ENCODE assay signal across 21 cellular contexts in the genomic region with DNA sequence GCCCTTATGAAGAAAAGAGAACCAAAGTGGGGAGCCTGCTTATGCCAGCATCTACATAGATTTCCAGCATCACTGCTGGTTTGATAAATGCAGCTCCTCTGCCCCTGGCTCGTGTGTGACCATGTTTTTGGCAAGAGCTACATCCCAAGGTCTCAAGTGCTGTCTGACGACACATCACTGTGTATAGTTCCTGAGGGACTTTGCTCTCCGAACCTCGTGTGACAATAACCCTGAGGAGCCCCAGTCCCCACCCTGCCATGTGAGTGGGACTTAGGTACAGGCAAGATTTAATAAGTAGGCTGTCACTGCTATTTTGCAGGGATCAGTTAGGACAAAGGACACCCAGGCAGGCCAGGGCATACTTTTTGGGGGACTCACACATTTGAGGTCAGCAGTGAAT.
"Had no signal": no experiment of that assay in that cellular context is flagged by ENCODE, and none has a peak within 500 bp of the region (broad histone marks: within the 10 kb centered on the region; RNA-seq: fewer than 3 reads in every experiment).

No MANE protein-coding gene starts in this region.

- H3K36me3 ChIP-seq: colonic mucosa, heart right ventricle, neutrophil, thoracic aorta, transverse colon had no signal

- DNase-seq: colonic mucosa; dermis blood vessel endothelial cell; erythroblast; heart right ventricle; islet precursor cell; mammary epithelial cell; mucosa of descending colon; psoas muscle; retina; stimulated activated CD4-positive, alpha-beta T cell treated with anti-CD3 and anti-CD28 coated beads, Interleukin-2, amount 100 ng/mL, for 24 hours; stimulated activated CD4-positive, alpha-beta T cell treated with anti-CD3 and anti-CD28 coated beads, Interleukin-4, amount 100 ng/mL, for 4 hours; stimulated activated naive B cell treated with anti-CD40 and anti-IgM and Interleukin-4, amounts not matched to agents 10 μg/mL and 1 μg/mL and 100 μg/mL, for 72 hours; stimulated activated naive CD8-positive, alpha-beta T cell treated with anti-CD3 and anti-CD28 coated beads, Interleukin-15, amount 100 ng/mL, for 72 hours; transverse colon had no signal

- H3K4me3 ChIP-seq: colonic mucosa, heart right ventricle, mucosa of descending colon, psoas muscle, transverse colon had no signal

- H3K27me3 ChIP-seq: colonic mucosa, heart right ventricle, neutrophil, transverse colon had no signal

- FAIRE-seq: endothelial cell of umbilical vein, frontal cortex had no signal

- H3K4me1 ChIP-seq: colonic mucosa had no signal

- H3K9me3 Mint-ChIP-seq: natural killer cell treated with Interleukin-12 subunit alpha and Interleukin-12 subunit beta and Interleukin-15 and Interleukin-18, amount 100 ng/mL, for 72 hours; stimulated activated naive B cell treated with anti-CD40 and anti-IgM and Interleukin-4, amounts not matched to agents 10 μg/mL and 1 μg/mL and 100 μg/mL, for 72 hours; stimulated activated naive CD8-positive, alpha-beta T cell treated with anti-CD3 and anti-CD28 coated beads, Interleukin-15, amount 100 ng/mL, for 72 hours had no signal

- H3K27ac Mint-ChIP-seq: natural killer cell treated with Interleukin-12 subunit alpha and Interleukin-12 subunit beta and Interleukin-15 and Interleukin-18, amount 100 ng/mL, for 72 hours; stimulated activated naive B cell treated with anti-CD40 and anti-IgM and Interleukin-4, amounts not matched to agents 10 μg/mL and 1 μg/mL and 100 μg/mL, for 72 hours; stimulated activated naive CD8-positive, alpha-beta T cell treated with anti-CD3 and anti-CD28 coated beads, Interleukin-15, amount 100 ng/mL, for 72 hours had no signal

- H3K9me3 ChIP-seq: colonic mucosa, heart right ventricle, mucosa of descending colon, neutrophil, psoas muscle, thoracic aorta, transverse colon had no signal

- H3K4me3 Mint-ChIP-seq: natural killer cell treated with Interleukin-12 subunit alpha and Interleukin-12 subunit beta and Interleukin-15 and Interleukin-18, amount 100 ng/mL, for 72 hours; stimulated activated naive B cell treated with anti-CD40 and anti-IgM and Interleukin-4, amounts not matched to agents 10 μg/mL and 1 μg/mL and 100 μg/mL, for 72 hours; stimulated activated naive CD8-positive, alpha-beta T cell treated with anti-CD3 and anti-CD28 coated beads, Interleukin-15, amount 100 ng/mL, for 72 hours had no signal

- H3K27me3 Mint-ChIP-seq: natural killer cell treated with Interleukin-12 subunit alpha and Interleukin-12 subunit beta and Interleukin-15 and Interleukin-18, amount 100 ng/mL, for 72 hours had no signal

- H3K36me3 Mint-ChIP-seq: natural killer cell treated with Interleukin-12 subunit alpha and Interleukin-12 subunit beta and Interleukin-15 and Interleukin-18, amount 100 ng/mL, for 72 hours had no signal

- ATAC-seq: heart right ventricle; left lobe of liver; mucosa of descending colon; natural killer cell treated with Interleukin-12 subunit alpha and Interleukin-12 subunit beta and Interleukin-15 and Interleukin-18, amount 100 ng/mL, for 72 hours; psoas muscle; sciatic nerve; stimulated activated naive B cell treated with anti-CD40 and anti-IgM and Interleukin-4, amounts not matched to agents 10 μg/mL and 1 μg/mL and 100 μg/mL, for 72 hours; stimulated activated naive CD8-positive, alpha-beta T cell treated with anti-CD3 and anti-CD28 coated beads, Interleukin-15, amount 100 ng/mL, for 72 hours had no signal

- H3K27ac ChIP-seq: colonic mucosa, heart right ventricle, neutrophil, psoas muscle, thoracic aorta, transverse colon had no signal
